In genomic region chr3:37935290-37935668, GRCh38 we compare ENCODE assay signal across 11 cellular contexts. TPM values are rescaled to one million over a fixed set of nuclear protein-coding genes. Genes with fewer than 3 reads are reported as not detected.
DNase-seq lines count a peak whose midpoint lies in the region; ATAC-seq, FAIRE-seq and TF ChIP-seq lines count a peak whose summit lies in the region.
"Had no signal": no experiment of that assay in that cellular context is flagged by ENCODE, and none has a peak within 500 bp of the region (broad histone marks: within the 10 kb centered on the region; RNA-seq: fewer than 3 reads in every experiment).

No MANE protein-coding gene starts in this region.

- H3K27me3 Mint-ChIP-seq in activated T-cell treated with anti-CD3 and anti-CD28 coated beads, Interleukin-2, amount 50 U/mL, for 24 hours: no peaks in the 10 kb centered on the region

- H3K27me3 ChIP-seq in colonic mucosa (no peaks in the 10 kb centered on the region), left lung (no peaks in the 10 kb centered on the region), small intestine (ENCODE audit: control insufficient read depth in 2 of 2, insufficient read depth in 2 of 2, low read length in 2 of 2) (no peaks in the 10 kb centered on the region)

- H3K27ac ChIP-seq in colonic mucosa (peak overlapping the region; percentile 39), left lung (peak overlapping the region; percentile 40 to 59), small intestine (ENCODE audit: low read depth in 1 of 2, low read length in 1 of 2) (peak overlapping the region in 1 of 2 donors; percentile 41)

- H3K4me1 Mint-ChIP-seq in activated T-cell treated with anti-CD3 and anti-CD28 coated beads, Interleukin-2, amount 50 U/mL, for 24 hours (ENCODE audit: low read depth): no peaks in the 10 kb centered on the region
- H3K4me1 Mint-ChIP-seq: naive thymus-derived CD8-positive, alpha-beta T cell had no signal

- no peaks in the 10 kb centered on the region for H3K36me3 Mint-ChIP-seq in activated T-cell treated with anti-CD3 and anti-CD28 coated beads, Interleukin-2, amount 50 U/mL, for 24 hours (ENCODE audit: low read depth)

- TF ChIP-seq CTCF in colonic mucosa (IDR thresholded peaks at IDR 0.05) (no peak), left lung (IDR thresholded peaks at IDR 0.05) (no peak)

- intact Hi-C loops in colonic mucosa (cut with DNase I) (no loop called here), left lung (cut with DNase I) (no loop called here)

- H3K4me1 ChIP-seq in colonic mucosa (peaks cover 14% of the 10 kb centered on the region), left lung (peaks cover 24 to 36% of the 10 kb centered on the region in 2 donors), small intestine (ENCODE audit: control insufficient read depth in 2 of 2, insufficient read depth in 1 of 2, low read depth in 1 of 2, low read length in 1 of 2) (peaks cover 0 to 6% of the 10 kb centered on the region in 2 donors)

- ATAC-seq in left lung (peak; percentile 78), GM21528 (IDR thresholded peaks at IDR 0.05; ENCODE audit: low FRiP score, unreplicated experiment) (no peak), HG02798 (IDR thresholded peaks at IDR 0.05; ENCODE audit: poor library complexity, unreplicated experiment) (no peak)
- ATAC-seq: naive thymus-derived CD8-positive, alpha-beta T cell had no signal

- no peaks in the 10 kb centered on the region for H3K9me3 Mint-ChIP-seq in activated T-cell treated with anti-CD3 and anti-CD28 coated beads, Interleukin-2, amount 50 U/mL, for 24 hours

- H3K36me3 ChIP-seq in colonic mucosa: no peaks in the 10 kb centered on the region
- H3K36me3 ChIP-seq in left lung: no peaks in the 10 kb centered on the region
- no peaks in the 10 kb centered on the region for H3K36me3 ChIP-seq in small intestine (ENCODE audit: control insufficient read depth in 2 of 2, insufficient read depth in 2 of 2, low read length in 2 of 2)

- 0 to 9% (median 7%) methylated on average over 1 of the region's 1 CpG for WGBS in small intestine, 3 donors

- DNase-seq in LHCN-M2 (ENCODE audit: low read depth) (peak; percentile 52), colonic mucosa (no peak), left lung (no peak), small intestine (peak; percentile 19), NCI-H2081 (lab: John Stamatoyannopoulos, UW) (no peak)
- no peak for DNase-seq in activated T-cell treated with anti-CD3 and anti-CD28 coated beads, Interleukin-2, amount 50 U/mL, for 24 hours
- DNase-seq: naive thymus-derived CD8-positive, alpha-beta T cell; NCI-H510A treated with DMSO at 0.1 percent for 48 hours had no signal

- H3K4me3 ChIP-seq in colonic mucosa (no peak overlapping the region), left lung (no peak overlapping the region), small intestine (ENCODE audit: low read depth in 1 of 2, low read length in 2 of 2) (no peak overlapping the region)

- no peak overlapping the region for H3K27ac Mint-ChIP-seq in activated T-cell treated with anti-CD3 and anti-CD28 coated beads, Interleukin-2, amount 50 U/mL, for 24 hours

- peak overlapping the region in 1 of 2 donors; percentile 22 for H3K9ac ChIP-seq in colonic mucosa (ENCODE audit: low read depth in 2 of 2, low read length in 2 of 2)

- no peak for FAIRE-seq in small intestine (lab: Jason Lieb, UNC)
- FAIRE-seq: HTR-8/SVneo had no signal

- no peak overlapping the region for H3K4me3 Mint-ChIP-seq in activated T-cell treated with anti-CD3 and anti-CD28 coated beads, Interleukin-2, amount 50 U/mL, for 24 hours
- H3K4me3 Mint-ChIP-seq: naive thymus-derived CD8-positive, alpha-beta T cell had no signal

- H3K9me3 ChIP-seq in colonic mucosa: no peaks in the 10 kb centered on the region
- no peaks in the 10 kb centered on the region for H3K9me3 ChIP-seq in left lung
- H3K9me3 ChIP-seq in small intestine (ENCODE audit: control insufficient read depth, low read depth): no peaks in the 10 kb centered on the region

RNA-seq across cellular contexts. Expression of gene VILL, which starts 55.3 kb away (rescaled TPM):
- total RNA-seq in LHCN-M2 (2014; rRNA removed) (8.4 and 8.8 TPM in 2 replicates), colonic mucosa (100 to 1,000 TPM; 155 to 166 TPM), left lung (10 to 100 TPM; 29.0 to 36.9 TPM)
- polyA plus RNA-seq in LHCN-M2 (2012): 3.0 TPM
- 100 to 1,000 TPM in 2 of 3 donors, 10 to 100 TPM in 1; 57.6 to 266 (median 191) TPM for polyA plus RNA-seq in small intestine

Comparison
In these comparisons a context has a peak if more than half of its experiments do, and no peak if none do; other contexts are left out.
1. DNase-seq: peak in LHCN-M2 (single experiment) and small intestine (single experiment); none in colonic mucosa (single experiment), left lung (0 of 2), NCI-H2081 (0 of 2) and activated T-cell treated with anti-CD3 and anti-CD28 coated beads, Interleukin-2, amount 50 U/mL, for 24 hours (single experiment).
2. RNA of gene VILL, which starts 55.3 kb away (total RNA-seq): 155 to 166 TPM in colonic mucosa; 29.0 to 36.9 TPM in left lung and 8.4 to 8.8 TPM in LHCN-M2; every median in the first group is over 4 times any median in the second.